1 cellular context compared by ENCODE assay signal in genomic region chr4:94305468-94306225, GRCh38.
TF ChIP-seq lines count a peak whose summit lies in the region.

No MANE protein-coding gene starts in this region.

TF ChIP-seq in K562, 482 proteins besides CTCF, POLR2A, EP300 and RAD21 (continued from another document):
- 0 out of 2 replicates have a peak, but pooled peaks have one; percentile 23 for TF ChIP-seq MGA (IDR thresholded peaks at IDR 0.05)
- no peak for TF ChIP-seq MYBL2 (IDR thresholded peaks at IDR 0.05; ENCODE audit: low read depth)
- no peak for TF ChIP-seq MYBL2 (CRISPR knock-in tag; IDR thresholded peaks at IDR 0.05; ENCODE audit: borderline replicate concordance)
- no peak for TF ChIP-seq HEY1 (CRISPR knock-in tag; IDR thresholded peaks at IDR 0.05; ENCODE audit: borderline replicate concordance)
- no peak for TF ChIP-seq ZNF316 (IDR thresholded peaks at IDR 0.05)
- no peak for TF ChIP-seq BRD4 (IDR thresholded peaks at IDR 0.05)
